ENCODE assay signal across 21 cellular contexts in the genomic region with DNA sequence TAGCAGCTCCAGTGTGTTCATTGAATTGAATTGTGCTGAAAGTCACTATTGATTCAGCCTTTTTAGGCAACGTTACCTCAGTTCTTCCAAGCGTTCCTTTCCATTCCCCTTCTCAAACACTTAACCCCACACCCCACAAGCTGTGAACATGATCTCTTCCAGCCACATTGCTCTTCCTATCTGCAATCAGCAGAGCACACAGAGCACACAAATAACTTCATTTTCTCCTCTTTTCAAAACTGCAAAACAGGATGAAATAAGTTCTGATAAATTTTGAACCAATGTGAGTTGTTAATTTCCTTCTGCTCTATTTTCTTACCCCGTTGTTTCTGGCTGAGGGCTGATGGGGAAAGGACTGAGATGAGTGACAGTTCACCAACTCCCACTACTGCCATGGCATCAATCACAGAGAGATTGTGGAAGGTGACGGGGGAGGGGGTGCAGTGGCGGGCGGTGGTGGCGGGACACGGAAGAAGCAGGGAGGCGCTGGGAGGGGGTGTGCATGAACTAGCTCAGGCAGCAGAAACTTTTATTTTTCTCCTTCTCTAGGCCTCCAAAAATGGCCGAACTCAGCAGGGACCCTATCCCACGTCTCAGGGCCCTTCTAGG.
"Had no signal": no experiment of that assay in that cellular context is flagged by ENCODE, and none has a peak within 500 bp of the region (broad histone marks: within the 10 kb centered on the region; RNA-seq: fewer than 3 reads in every experiment).

No MANE protein-coding gene starts in this region.

- ATAC-seq: Panc1, PC-3 had no signal

- DNase-seq: Karpas-422, KG1, MG63, NCI-H1092, NCI-H1105 treated with DMSO at 0.1 percent for 48 hours, NCI-H1417 treated with DMSO at 0.1 percent for 48 hours, NCI-H146, NCI-H1694 treated with DMSO at 0.1 percent for 48 hours, NCI-H1930, NCI-H2081, NCI-H2107, NCI-H2227 treated with DMSO at 0.1 percent for 48 hours, NCI-H524, NCI-H526 treated with DMSO at 0.1 percent for 48 hours, NCI-H748 treated with DMSO at 0.1 percent for 48 hours, PC-3, SHP77, SJCRH30 had no signal

- H3K9me3 ChIP-seq: MG63, SJCRH30 had no signal

- H3K4me3 ChIP-seq: MG63, SJCRH30, SK-N-MC had no signal

- H3K27ac ChIP-seq: RWPE1, SJCRH30, SK-N-MC had no signal

- H3K4me1 ChIP-seq: SJCRH30 had no signal

- H3K36me3 ChIP-seq: MG63, SJCRH30 had no signal
